In genomic region chr17:30074254-30074653, GRCh38 we compare ENCODE assay signal across 4 cellular contexts.
TF ChIP-seq lines count a peak whose summit lies in the region.

No MANE protein-coding gene starts in this region.

TF ChIP-seq in HepG2, 621 proteins besides CTCF, POLR2A, EP300 and RAD21 (continues in another document):
- TF ChIP-seq PAWR (CRISPR knock-in tag; IDR thresholded peaks at IDR 0.05; ENCODE audit: borderline replicate concordance): no peak
- TF ChIP-seq ONECUT2 (CRISPR knock-in tag; IDR thresholded peaks at IDR 0.05): no peak
- TF ChIP-seq MED13 (CRISPR knock-in tag; IDR thresholded peaks at IDR 0.05): no peak
- no peak for TF ChIP-seq NKX3-1 (CRISPR knock-in tag; IDR thresholded peaks at IDR 0.05)
- TF ChIP-seq MAFK (conservative IDR thresholded peaks at IDR 0.05 in 1 of 2, IDR thresholded peaks at IDR 0.05 in 1 of 2; ENCODE audit: low read length in 2 of 2): peak; percentile 60 to 68
- TF ChIP-seq ZNF264 (CRISPR knock-in tag; IDR thresholded peaks at IDR 0.05): no peak
- TF ChIP-seq ZNF543 (CRISPR knock-in tag; IDR thresholded peaks at IDR 0.05): no peak
- peak; percentile 65 for TF ChIP-seq MAFF (IDR thresholded peaks at IDR 0.05; ENCODE audit: low read depth, low read length)
- TF ChIP-seq NCOA1 (CRISPR knock-in tag; IDR thresholded peaks at IDR 0.05): no peak
- no peak for TF ChIP-seq PHF21A (CRISPR knock-in tag; IDR thresholded peaks at IDR 0.05)
- no peak for TF ChIP-seq ZNF678 (CRISPR knock-in tag; IDR thresholded peaks at IDR 0.05)
- TF ChIP-seq PBX2 (CRISPR knock-in tag; IDR thresholded peaks at IDR 0.05): no peak
- TF ChIP-seq U2AF2 (IDR thresholded peaks at IDR 0.05; ENCODE audit: low read depth, low read length): no peak

TF ChIP-seq in A549, 52 proteins besides CTCF, POLR2A, EP300 and RAD21:
- no peak for TF ChIP-seq PHF8 (IDR thresholded peaks at IDR 0.05; ENCODE audit: borderline replicate concordance, low read depth)
- TF ChIP-seq MAFK (IDR thresholded peaks at IDR 0.05; ENCODE audit: partially characterized antibody): peak; percentile 62

TF ChIP-seq in IMR-90, 13 proteins besides CTCF, POLR2A, EP300 and RAD21:
- TF ChIP-seq MAFK (IDR thresholded peaks at IDR 0.05; ENCODE audit: low read depth, low read length) (0 out of 2 replicates have a peak, but pooled peaks have one; percentile 3), CEBPB (IDR thresholded peaks at IDR 0.05; ENCODE audit: low read depth, low read length) (no peak)

TF ChIP-seq in K562, 482 proteins besides CTCF, POLR2A, EP300 and RAD21:
- no peak for TF ChIP-seq CHCHD3 (CRISPR knock-in tag; IDR thresholded peaks at IDR 0.05)
- peak; percentile 71 for TF ChIP-seq ZNF316 (IDR thresholded peaks at IDR 0.05)
- peak; percentile 51; the same call in 1 of the 2 replicates for TF ChIP-seq C11orf30 (IDR thresholded peaks at IDR 0.05; ENCODE audit: low read depth)
- no peak for TF ChIP-seq CC2D1A (IDR thresholded peaks at IDR 0.05)
- 0 out of 2 replicates have a peak, but pooled peaks have one; percentile 20 for TF ChIP-seq MAFG (tag; conservative IDR thresholded peaks at IDR 0.05)
- TF ChIP-seq YBX1 (IDR thresholded peaks at IDR 0.05): no peak
